18 cellular contexts compared by ENCODE assay signal in genomic region chr10:121735248-121735647, GRCh38.
"Had no signal": no experiment of that assay in that cellular context is flagged by ENCODE, and none has a peak within 500 bp of the region (broad histone marks: within the 10 kb centered on the region; RNA-seq: fewer than 3 reads in every experiment).

No MANE protein-coding gene starts in this region.

- H3K4me1 Mint-ChIP-seq: memory B cell; stimulated activated memory B cell treated with anti-CD40 and anti-IgM and Interleukin-4, amounts not matched to agents 10 μg/mL and 1 μg/mL and 100 μg/mL, for 72 hours had no signal

- H3K36me3 Mint-ChIP-seq: memory B cell; mesothelial cell of epicardium; natural killer cell treated with Interleukin-12 subunit alpha and Interleukin-12 subunit beta and Interleukin-15 and Interleukin-18, amount 100 ng/mL, for 72 hours; stimulated activated memory B cell treated with anti-CD40 and anti-IgM and Interleukin-4, amounts not matched to agents 10 μg/mL and 1 μg/mL and 100 μg/mL, for 72 hours had no signal

- DNase-seq: esophagus squamous epithelium; glutamatergic neuron; islet precursor cell; left lung; lower lobe of right lung; spleen; stimulated activated CD4-positive, alpha-beta T cell treated with anti-CD3 and anti-CD28 coated beads, Interleukin-1b, Interleukin-23, amount 100 ng/mL, for 48 hours; transverse colon had no signal

- H3K27ac ChIP-seq: esophagus squamous epithelium, gastroesophageal sphincter, left lung, lower lobe of right lung, parathyroid adenoma, prostate gland, spleen, thoracic aorta, transverse colon had no signal

- H3K9me3 Mint-ChIP-seq: dendritic cell treated with granulocyte-macrophage colony-stimulating factor and Interleukin-4, amounts not matched to agents 40 ng/mL and 50 ng/mL, for 4 days; memory B cell; mesothelial cell of epicardium; natural killer cell treated with Interleukin-12 subunit alpha and Interleukin-12 subunit beta and Interleukin-15 and Interleukin-18, amount 100 ng/mL, for 72 hours; stimulated activated memory B cell treated with anti-CD40 and anti-IgM and Interleukin-4, amounts not matched to agents 10 μg/mL and 1 μg/mL and 100 μg/mL, for 72 hours; stimulated activated naive CD8-positive, alpha-beta T cell treated with anti-CD3 and anti-CD28 coated beads, Interleukin-15, Interleukin-2, amounts not matched to agents 100 ng/mL and 50 ng/mL, for 24 hours had no signal

- H3K4me3 ChIP-seq: esophagus squamous epithelium, gastroesophageal sphincter, left lung, lower lobe of right lung, prostate gland, spleen, thoracic aorta, transverse colon had no signal

- H3K4me1 ChIP-seq: gastroesophageal sphincter, lower lobe of right lung, parathyroid adenoma, prostate gland had no signal

- H3K4me3 Mint-ChIP-seq: dendritic cell treated with granulocyte-macrophage colony-stimulating factor and Interleukin-4, amounts not matched to agents 40 ng/mL and 50 ng/mL, for 4 days; memory B cell; mesothelial cell of epicardium; natural killer cell treated with Interleukin-12 subunit alpha and Interleukin-12 subunit beta and Interleukin-15 and Interleukin-18, amount 100 ng/mL, for 72 hours; stimulated activated memory B cell treated with anti-CD40 and anti-IgM and Interleukin-4, amounts not matched to agents 10 μg/mL and 1 μg/mL and 100 μg/mL, for 72 hours; stimulated activated naive CD8-positive, alpha-beta T cell treated with anti-CD3 and anti-CD28 coated beads, Interleukin-15, Interleukin-2, amounts not matched to agents 100 ng/mL and 50 ng/mL, for 24 hours had no signal

- H3K36me3 ChIP-seq: esophagus squamous epithelium, gastroesophageal sphincter, left lung, lower lobe of right lung, prostate gland, spleen, thoracic aorta, transverse colon had no signal

- H3K27ac Mint-ChIP-seq: dendritic cell treated with granulocyte-macrophage colony-stimulating factor and Interleukin-4, amounts not matched to agents 40 ng/mL and 50 ng/mL, for 4 days; memory B cell; mesothelial cell of epicardium; natural killer cell treated with Interleukin-12 subunit alpha and Interleukin-12 subunit beta and Interleukin-15 and Interleukin-18, amount 100 ng/mL, for 72 hours; stimulated activated memory B cell treated with anti-CD40 and anti-IgM and Interleukin-4, amounts not matched to agents 10 μg/mL and 1 μg/mL and 100 μg/mL, for 72 hours; stimulated activated naive CD8-positive, alpha-beta T cell treated with anti-CD3 and anti-CD28 coated beads, Interleukin-15, Interleukin-2, amounts not matched to agents 100 ng/mL and 50 ng/mL, for 24 hours had no signal

- H3K27me3 ChIP-seq: esophagus squamous epithelium, gastroesophageal sphincter had no signal

- H3K9me3 ChIP-seq: esophagus squamous epithelium, gastroesophageal sphincter, left lung, lower lobe of right lung, prostate gland, spleen, thoracic aorta, transverse colon had no signal
